ENCODE assay signal across 8 cellular contexts in genomic region chr17:63773272-63774140, GRCh38. TPM values are rescaled to one million over a fixed set of nuclear protein-coding genes. Genes with fewer than 3 reads are reported as not detected.
DNase-seq lines count a peak whose midpoint lies in the region; ATAC-seq, FAIRE-seq and TF ChIP-seq lines count a peak whose summit lies in the region.

CCDC47 (minus strand) TSS chr17:63773597; CDS start chr17:63766175, 7,422 bp downstream.

- intact Hi-C loops in Right ventricle myocardium superior (cut with DNase I): no loop called here
- intact Hi-C loops in pancreas (cut with DNase I): no loop called here
- intact Hi-C loops in tibial artery (cut with DNase I; ENCODE audit: low total_unique reads): loop anchor here (5.0 kb wide), 1 partner anchor 64 kb away; no protein-coding TSS in a partner anchor

- peak; percentile 86 for ATAC-seq in HG02798 (IDR thresholded peaks at IDR 0.05; ENCODE audit: poor library complexity, unreplicated experiment)
- ATAC-seq in Right ventricle myocardium superior (ENCODE audit: poor library complexity): peak; percentile 95
- ATAC-seq in pancreas: peak; percentile 88 to 95 (median 90)

- no peaks in the 10 kb centered on the region for H3K27me3 ChIP-seq in adipocyte (replicated peaks; ENCODE audit: control insufficient read depth, insufficient read depth, low read length)
- H3K27me3 ChIP-seq in pancreas: no peaks in the 10 kb centered on the region
- H3K27me3 ChIP-seq in tibial artery: no peaks in the 10 kb centered on the region

- H3K4me3 ChIP-seq in GM12875 (ENCODE audit: low read depth, low read length) (peak within 1 kb of the TSS; percentile 78), adipocyte (ENCODE audit: low read length) (peak within 1 kb of the TSS; percentile 98), pancreas (peak within 1 kb of the TSS; percentile 70 to 94 (median 82)), tibial artery (peak within 1 kb of the TSS; percentile 95 to 96)

- peak within 1 kb of the TSS; percentile 99 for H3K9ac ChIP-seq in adipocyte (ENCODE audit: low read length)

- DNase-seq in NCI-H1436 (lab: John Stamatoyannopoulos, UW) (peak; percentile 100), T follicular helper cell (ENCODE audit: low read depth) (peak; percentile 97), adipocyte (ENCODE audit: low read depth) (peak; percentile 99), Right ventricle myocardium superior (peak; percentile 98), pancreas (peak; percentile 96 to 100 (median 99)), tibial artery (peak; percentile 99 to 100)

- H3K9me3 ChIP-seq in adipocyte (ENCODE audit: control insufficient read depth, low read length) (no peaks in the 10 kb centered on the region), pancreas (no peaks in the 10 kb centered on the region), tibial artery (no peaks in the 10 kb centered on the region)

- peak; percentile 90 for FAIRE-seq in pancreas (lab: Jason Lieb, UNC)

- WGBS in pancreas, 2 donors: 0% methylated on average over 74 of the region's 74 CpGs

- peak within 1 kb of the TSS; percentile 96 to 99 (median 98) for H3K27ac ChIP-seq in pancreas
- peak within 1 kb of the TSS; percentile 93 to 97 for H3K27ac ChIP-seq in tibial artery

- TF ChIP-seq CTCF in GM12875 (IDR thresholded peaks at IDR 0.05; ENCODE audit: borderline replicate concordance, insufficient read depth, low read depth, low read length): no peak
- TF ChIP-seq CTCF in pancreas (IDR thresholded peaks at IDR 0.05): no peak
- TF ChIP-seq CTCF in tibial artery (IDR thresholded peaks at IDR 0.05): no peak

- H3K36me3 ChIP-seq in adipocyte (ENCODE audit: control insufficient read depth, insufficient read depth, low read length, severe bottlenecking) (peaks cover 10% of the 10 kb centered on the region), pancreas (no peaks in the 10 kb centered on the region), tibial artery (peaks cover 0 to 14% (median 9%) of the 10 kb centered on the region in 3 donors)

- H3K4me1 ChIP-seq in adipocyte (ENCODE audit: control insufficient read depth, insufficient read depth, low read length) (peaks cover 26% of the 10 kb centered on the region), pancreas (peaks cover 13 to 20% (median 20%) of the 10 kb centered on the region in 3 donors), tibial artery (peaks cover 0 to 63% (median 32%) of the 10 kb centered on the region in 4 donors)

RNA-seq across cellular contexts. Expression of gene CCDC47, which starts in this region (rescaled TPM):
- total RNA-seq in Right ventricle myocardium superior: 84.8 TPM
- 10 to 100 TPM; 33.2 to 60.3 (median 51.5) TPM for total RNA-seq in pancreas
- 10 to 100 TPM; 10.8 to 31.4 TPM for polyA plus RNA-seq in pancreas

Comparison
In these comparisons a context has a peak if more than half of its experiments do, and no peak if none do; other contexts are left out.
1. Peak in every context shown above with its lines: DNase-seq, ATAC-seq, H3K4me3 ChIP-seq and H3K27ac ChIP-seq.